In genomic region chr2:220209093-220209492, GRCh38 we compare ENCODE assay signal across 24 cellular contexts.
"Had no signal": no experiment of that assay in that cellular context is flagged by ENCODE, and none has a peak within 500 bp of the region (broad histone marks: within the 10 kb centered on the region; RNA-seq: fewer than 3 reads in every experiment).

No MANE protein-coding gene starts in this region.

- H3K27me3 ChIP-seq: SJCRH30 had no signal

- H3K4me1 ChIP-seq: SJCRH30 had no signal

- H3K27ac ChIP-seq: HL-60, KMS-11, SJCRH30 had no signal

- ATAC-seq: K562, Panc1, PC-3, Right ventricle myocardium inferior had no signal

- H3K9ac ChIP-seq: KMS-11 had no signal

- H3K9me3 ChIP-seq: SJCRH30 had no signal

- H3K36me3 ChIP-seq: SJCRH30 had no signal

- H3K4me2 ChIP-seq: KMS-11 had no signal

- H3K4me3 ChIP-seq: K562, SJCRH30 had no signal

- FAIRE-seq: K562 had no signal

- DNase-seq: Kasumi-1; MM.1S; NCI-H1092; NCI-H1105 treated with DMSO at 0.1 percent for 48 hours; NCI-H1417 treated with DMSO at 0.1 percent for 48 hours; NCI-H146; NCI-H1694 treated with DMSO at 0.1 percent for 48 hours; NCI-H1930; NCI-H2081; NCI-H2107; NCI-H2227 treated with DMSO at 0.1 percent for 48 hours; NCI-H524; NCI-H526 treated with DMSO at 0.1 percent for 48 hours; NCI-H748 treated with DMSO at 0.1 percent for 48 hours; NK-92 treated with Interleukin-12 subunit alpha and Interleukin-12 subunit beta, amount 100 ng/mL, for 24 hours; PC-3; SHP77 treated with DMSO at 0.1 percent for 48 hours; SJCRH30; T-helper 1 cell had no signal
